ENCODE assay signal across 9 cellular contexts in the genomic region with DNA sequence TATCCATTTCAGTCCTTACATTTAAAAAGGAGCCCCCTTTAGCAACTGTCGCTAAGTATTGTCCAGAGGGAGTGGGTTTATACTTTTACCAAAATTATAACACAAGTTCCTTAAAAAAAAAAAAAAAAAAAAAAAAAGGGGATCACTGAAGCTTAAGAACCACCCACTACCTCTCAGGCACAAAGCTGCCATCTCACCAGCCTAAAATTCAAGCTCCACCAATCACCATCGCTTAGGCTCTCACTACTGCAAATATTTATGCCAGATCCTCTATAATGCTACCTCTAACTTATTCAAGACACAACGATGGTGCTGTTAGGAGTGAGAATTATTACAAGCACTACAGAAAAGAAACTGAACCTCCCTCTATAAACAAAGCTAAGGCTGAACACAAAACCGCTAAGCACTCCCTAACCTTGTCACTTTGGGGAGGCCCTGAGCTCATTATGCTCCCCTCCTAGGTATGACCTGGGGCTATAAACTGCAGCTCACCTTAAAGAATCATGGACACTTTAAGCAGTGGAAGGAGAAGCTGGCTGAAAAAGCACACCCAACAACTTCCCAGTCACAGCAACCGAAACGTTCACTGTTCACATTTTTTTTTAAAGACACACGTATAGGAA. TPM values are rescaled to one million over a fixed set of nuclear protein-coding genes. Genes with fewer than 3 reads are reported as not detected.
DNase-seq lines count a peak whose midpoint lies in the region; ATAC-seq and TF ChIP-seq lines count a peak whose summit lies in the region.
"Had no signal": no experiment of that assay in that cellular context is flagged by ENCODE, and none has a peak within 500 bp of the region (broad histone marks: within the 10 kb centered on the region; RNA-seq: fewer than 3 reads in every experiment).

No MANE protein-coding gene starts in this region.

- no peak for ATAC-seq in stimulated activated memory B cell treated with anti-CD40 and anti-IgM and Interleukin-4, amounts not matched to agents 10 μg/mL and 1 μg/mL and 100 μg/mL, for 72 hours

- no peak overlapping the region for H2AFZ ChIP-seq in osteoblast (ENCODE audit: low read length)

- peaks cover 20% of the 10 kb centered on the region for H3K27me3 Mint-ChIP-seq in glutamatergic neuron (ENCODE audit: unreplicated experiment)
- peaks cover 22% of the 10 kb centered on the region for H3K27me3 Mint-ChIP-seq in stimulated activated memory B cell treated with anti-CD40 and anti-IgM and Interleukin-4, amounts not matched to agents 10 μg/mL and 1 μg/mL and 100 μg/mL, for 72 hours

- H3K27ac Mint-ChIP-seq in glutamatergic neuron (ENCODE audit: unreplicated experiment), result no peak overlapping the region
- H3K27ac Mint-ChIP-seq in stimulated activated memory B cell treated with anti-CD40 and anti-IgM and Interleukin-4, amounts not matched to agents 10 μg/mL and 1 μg/mL and 100 μg/mL, for 72 hours, result no peak overlapping the region
- H3K27ac Mint-ChIP-seq: activated T-helper 1 cell treated with anti-CD3 and anti-CD28 coated beads, Interleukin-12 subunit alpha, Interleukin-12 subunit beta, Interleukin-2, Interleukin-4 antibody, amounts not matched to agents 30 ng/mL and 10 ng/mL and 1 ng/mL, durations not matched to agents 14 hours and 24 hours and 36 hours had no signal

- DNase-seq in OCI-M1 (lab: John Stamatoyannopoulos, UW) (peak; percentile 83), glutamatergic neuron (no peak), osteoblast (ENCODE audit: insufficient read length, low spot score, missing footprints) (no peak), lower leg skin (ENCODE audit: low spot score in 2 of 2) (no peak), NCI-H146 treated with DMSO at 0.1 percent for 48 hours (lab: John Stamatoyannopoulos, UW; ENCODE audit: unreplicated experiment) (no peak), posterior vena cava (ENCODE audit: low spot score) (no peak)

- no peaks in the 10 kb centered on the region for H3K36me3 Mint-ChIP-seq in glutamatergic neuron (ENCODE audit: unreplicated experiment)
- H3K36me3 Mint-ChIP-seq in stimulated activated memory B cell treated with anti-CD40 and anti-IgM and Interleukin-4, amounts not matched to agents 10 μg/mL and 1 μg/mL and 100 μg/mL, for 72 hours, result peaks cover 9% of the 10 kb centered on the region

- no peaks in the 10 kb centered on the region for H3K9me3 ChIP-seq in osteoblast (ENCODE audit: low read depth, low read length)

- no peak for TF ChIP-seq POLR2A in lower leg skin (IDR thresholded peaks at IDR 0.05)

- H3K79me2 ChIP-seq in osteoblast (ENCODE audit: insufficient read depth, low read length), result peaks cover 8% of the 10 kb centered on the region

- H3K4me1 Mint-ChIP-seq in glutamatergic neuron (ENCODE audit: low read depth, unreplicated experiment), result peaks cover 11% of the 10 kb centered on the region
- peaks cover 48% of the 10 kb centered on the region for H3K4me1 Mint-ChIP-seq in stimulated activated memory B cell treated with anti-CD40 and anti-IgM and Interleukin-4, amounts not matched to agents 10 μg/mL and 1 μg/mL and 100 μg/mL, for 72 hours

- H3K4me3 ChIP-seq in GM08714 (ENCODE audit: low read length), result 0 out of 2 replicates have a peak overlapping the region, but pooled peaks have one; percentile 9
- H3K4me3 ChIP-seq in osteoblast (ENCODE audit: insufficient read depth, low read length), result peak overlapping the region; percentile 83
- no peak overlapping the region for H3K4me3 ChIP-seq in lower leg skin (ENCODE audit: low read depth, poor library complexity, severe bottlenecking)

- H3K4me1 ChIP-seq in osteoblast (ENCODE audit: insufficient read depth, low read length), result peaks cover 6% of the 10 kb centered on the region

- H3K36me3 ChIP-seq in osteoblast (ENCODE audit: insufficient read depth, low read length), result no peaks in the 10 kb centered on the region

- TF ChIP-seq CTCF in glutamatergic neuron (IDR thresholded peaks at IDR 0.05; ENCODE audit: partially characterized antibody, unreplicated experiment) (no peak), osteoblast (IDR thresholded peaks at IDR 0.05; ENCODE audit: extremely low read depth, low read depth, low read length) (no peak), lower leg skin (IDR thresholded peaks at IDR 0.05) (no peak)

- H3K27ac ChIP-seq in osteoblast (ENCODE audit: low read depth, low read length), result no peak overlapping the region

- peak overlapping the region; percentile 97 for H3K4me2 ChIP-seq in osteoblast (ENCODE audit: insufficient read depth, low read length)

- H4K20me1 ChIP-seq in osteoblast (ENCODE audit: insufficient read depth, low read length), result peaks cover 16% of the 10 kb centered on the region

- 60 to 63% methylated on average over 7 of the region's 7 CpGs for WGBS in lower leg skin, 2 donors

- peak overlapping the region; percentile 64 for H3K4me3 Mint-ChIP-seq in glutamatergic neuron (ENCODE audit: unreplicated experiment)
- no peak overlapping the region for H3K4me3 Mint-ChIP-seq in stimulated activated memory B cell treated with anti-CD40 and anti-IgM and Interleukin-4, amounts not matched to agents 10 μg/mL and 1 μg/mL and 100 μg/mL, for 72 hours
- H3K4me3 Mint-ChIP-seq: activated T-helper 1 cell treated with anti-CD3 and anti-CD28 coated beads, Interleukin-12 subunit alpha, Interleukin-12 subunit beta, Interleukin-2, Interleukin-4 antibody, amounts not matched to agents 30 ng/mL and 10 ng/mL and 1 ng/mL, durations not matched to agents 14 hours and 24 hours and 36 hours had no signal

- peaks cover 9% of the 10 kb centered on the region for H3K9me3 Mint-ChIP-seq in glutamatergic neuron (ENCODE audit: unreplicated experiment)
- H3K9me3 Mint-ChIP-seq in stimulated activated memory B cell treated with anti-CD40 and anti-IgM and Interleukin-4, amounts not matched to agents 10 μg/mL and 1 μg/mL and 100 μg/mL, for 72 hours, result peaks cover 3% of the 10 kb centered on the region
- H3K9me3 Mint-ChIP-seq: activated T-helper 1 cell treated with anti-CD3 and anti-CD28 coated beads, Interleukin-12 subunit alpha, Interleukin-12 subunit beta, Interleukin-2, Interleukin-4 antibody, amounts not matched to agents 30 ng/mL and 10 ng/mL and 1 ng/mL, durations not matched to agents 14 hours and 24 hours and 36 hours had no signal

- intact Hi-C loops in lower leg skin (cut with DNase I; ENCODE audit: low total_unique reads) (no loop called here), posterior vena cava (cut with DNase I) (loop anchor here in 1 of 2 donors (10.0 kb wide), 2 partner anchors 209 to 259 kb away; a partner anchor contains a TSS)

- no peaks in the 10 kb centered on the region for H3K27me3 ChIP-seq in osteoblast (ENCODE audit: insufficient read depth, low read length)

RNA-seq across cellular contexts. Expression of a gene that starts 3.6 kb away (rescaled TPM):
- 0.66 TPM for total RNA-seq in glutamatergic neuron (ENCODE audit: unreplicated experiment)
- 10.6 and 12.7 TPM in 2 replicates for total RNA-seq in osteoblast
- total RNA-seq in lower leg skin, result 1 to 10 TPM; 2.6 to 4.5 (median 3.0) TPM
- total RNA-seq in posterior vena cava, result 1 to 10 TPM; 3.4 to 3.7 TPM

RNA-seq across cellular contexts. Expression of a gene that starts 54.6 kb away (rescaled TPM):
- 18.0 TPM for total RNA-seq in glutamatergic neuron (ENCODE audit: unreplicated experiment)
- 14.1 and 15.9 TPM in 2 replicates for total RNA-seq in osteoblast
- 10 to 100 TPM in 1 of 4 donors, 1 to 10 TPM in 3; 2.2 to 10.1 (median 3.6) TPM for total RNA-seq in lower leg skin
- total RNA-seq in posterior vena cava, result 10 to 100 TPM; 17.8 to 34.5 TPM
